Comparison of ENCODE assay signal across 8 cellular contexts in the genomic region with DNA sequence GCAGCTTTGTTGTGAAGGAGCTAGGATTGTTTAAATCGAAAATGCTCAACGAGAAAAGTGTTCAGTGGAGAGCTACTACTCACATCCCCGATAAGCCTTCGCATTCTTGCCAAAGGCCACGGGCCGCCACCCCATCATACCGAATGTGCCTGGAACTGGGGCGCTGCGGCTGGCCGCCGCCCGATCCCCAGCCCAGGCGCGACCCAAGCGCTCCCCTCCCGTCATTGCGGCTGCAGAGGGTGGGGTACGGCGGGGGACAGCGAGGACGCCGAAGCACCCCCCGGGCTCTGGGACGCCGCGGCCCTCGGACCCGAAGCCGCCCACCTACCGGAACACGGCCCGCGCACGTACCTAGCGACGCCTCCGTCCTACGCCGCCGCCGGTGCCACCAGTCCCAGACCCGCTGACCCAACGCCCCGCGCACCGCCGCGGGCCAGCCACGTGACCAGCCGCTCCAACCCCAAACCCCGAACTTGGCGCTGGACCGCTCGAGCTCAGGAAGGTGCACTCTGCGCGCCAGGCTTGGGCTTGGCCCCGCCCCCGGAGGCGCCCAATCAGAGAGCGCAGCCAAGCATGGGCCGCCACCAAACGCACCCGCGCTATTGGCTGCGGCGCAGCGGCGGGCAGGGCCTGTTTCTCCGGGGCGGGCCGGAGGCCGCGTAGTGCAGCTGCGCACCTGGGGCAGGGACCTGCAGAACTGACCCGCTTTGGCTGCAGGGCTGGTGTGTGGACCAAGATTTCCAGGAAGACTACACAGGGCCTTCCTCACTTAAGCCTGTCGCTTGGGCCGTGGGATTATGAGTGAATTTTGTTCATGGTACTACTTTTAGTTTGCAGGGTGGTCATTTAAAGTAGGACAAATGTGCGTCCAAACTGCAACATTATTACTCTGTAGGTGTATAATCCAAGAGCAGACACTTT. TPM values are rescaled to one million over a fixed set of nuclear protein-coding genes. Genes with fewer than 3 reads are reported as not detected.
DNase-seq lines count a peak whose midpoint lies in the region; ATAC-seq and TF ChIP-seq lines count a peak whose summit lies in the region.

A gene (minus strand): TSS at position 530 of the 921 bp plus-strand sequence. CDS start 7,569 bp downstream, outside the sequence.

- intact Hi-C loops in T-helper 2 cell treated with Interferon-gamma antibody and Interleukin-4, amounts not matched to agents 100 ng/mL and 5 ng/mL, for 36 hours (cut with micrococcal nuclease), result no loop called here
- intact Hi-C loops in psoas muscle (cut with DNase I), result no loop called here

- H3K27me3 ChIP-seq in right atrium auricular region, result no peaks in the 10 kb centered on the region
- no peaks in the 10 kb centered on the region for H3K27me3 ChIP-seq in psoas muscle (ENCODE audit: insufficient read depth in 3 of 3, low read length in 2 of 3)

- H3K27ac ChIP-seq in angular gyrus (ENCODE audit: low read depth, low read length) (peak within 1 kb of the TSS; percentile 90), right atrium auricular region (peak within 1 kb of the TSS; percentile 56 to 76), psoas muscle (peak within 1 kb of the TSS; percentile 80), urinary bladder (ENCODE audit: low read depth) (peak within 1 kb of the TSS; percentile 73)

- H3K9me3 ChIP-seq in right atrium auricular region, result no peaks in the 10 kb centered on the region
- no peaks in the 10 kb centered on the region for H3K9me3 ChIP-seq in psoas muscle

- no peaks in the 10 kb centered on the region for H3K36me3 ChIP-seq in right atrium auricular region
- H3K36me3 ChIP-seq in psoas muscle (ENCODE audit: insufficient read depth in 1 of 2, low read depth in 1 of 2), result peaks cover 0 to 20% of the 10 kb centered on the region in 2 donors
- H3K36me3 ChIP-seq in urinary bladder (ENCODE audit: insufficient read depth), result no peaks in the 10 kb centered on the region

- TF ChIP-seq CTCF in right atrium auricular region (IDR thresholded peaks at IDR 0.05) (no peak), psoas muscle (IDR thresholded peaks at IDR 0.05) (no peak)

- H3K4me1 ChIP-seq in right atrium auricular region (peaks cover 0 to 9% of the 10 kb centered on the region in 2 donors), psoas muscle (peaks cover 9% of the 10 kb centered on the region), urinary bladder (ENCODE audit: insufficient read depth) (no peaks in the 10 kb centered on the region)

- peak; percentile 52 to 83 for DNase-seq in NCI-H187 (lab: John Stamatoyannopoulos, UW)
- peak; percentile 95 for DNase-seq in right atrium auricular region (ENCODE audit: low spot score)
- DNase-seq in psoas muscle, result peak; percentile 95 to 97

- H3K4me3 ChIP-seq in right atrium auricular region, result peak within 1 kb of the TSS; percentile 85 to 88
- peak within 1 kb of the TSS; percentile 81 for H3K4me3 ChIP-seq in psoas muscle
- H3K4me3 ChIP-seq in urinary bladder (ENCODE audit: low read depth, low read length), result peak within 1 kb of the TSS; percentile 74

- ATAC-seq in GM18499 (IDR thresholded peaks at IDR 0.05; ENCODE audit: insufficient read depth, unreplicated experiment), result peak; percentile 85
- ATAC-seq in HG02884 (IDR thresholded peaks at IDR 0.05; ENCODE audit: unreplicated experiment), result peak; percentile 99
- peak; percentile 99 to 100 (median 99) for ATAC-seq in psoas muscle

- WGBS in psoas muscle, 3 donors, result 0 to 1% (median 0%) methylated on average over 63 to 78 of the region's 78 CpGs
- under 1% methylated on average over 78 of the region's 78 CpGs for WGBS in urinary bladder

RNA-seq across cellular contexts. Expression of the gene that starts here (rescaled TPM):
- total RNA-seq in T-helper 2 cell treated with Interferon-gamma antibody and Interleukin-4, amounts not matched to agents 100 ng/mL and 5 ng/mL, for 36 hours, result 65.4 and 67.0 TPM in 2 replicates
- total RNA-seq in right atrium auricular region (1 to 10 TPM; 5.1 to 8.5 TPM), psoas muscle (10 to 100 TPM; 11.9 to 15.1 (median 14.4) TPM), urinary bladder (11.5 TPM)
- polyA plus RNA-seq in psoas muscle (10 to 100 TPM in 2 of 3 donors, 1 to 10 TPM in 1; 8.3 to 20.8 (median 12.4) TPM), urinary bladder (22.6 TPM)

Comparison
In these comparisons a context has a peak if more than half of its experiments do, and no peak if none do; other contexts are left out.
1. Peak in every context shown above with its lines: DNase-seq, ATAC-seq, H3K4me3 ChIP-seq and H3K27ac ChIP-seq.